8 cellular contexts compared by ENCODE assay signal in genomic region chr1:41783189-41783639, GRCh38.
DNase-seq lines count a peak whose midpoint lies in the region; ATAC-seq and TF ChIP-seq lines count a peak whose summit lies in the region.

No MANE protein-coding gene starts in this region.

- ATAC-seq in PC-3 = peak; percentile 96
- ATAC-seq in HG03095 (IDR thresholded peaks at IDR 0.05; ENCODE audit: unreplicated experiment) = no peak

- H3K79me2 ChIP-seq in PC-3 (ENCODE audit: low read length) (no peaks in the 10 kb centered on the region), trophoblast cell (ENCODE audit: control insufficient read depth, insufficient read depth, low read length, poor library complexity) (no peaks in the 10 kb centered on the region)

- H2BK5ac ChIP-seq in trophoblast cell (ENCODE audit: low read depth, low read length, poor library complexity) = no peak overlapping the region

- no CpG with 5 or more reads among the region's 11 CpGs for WGBS in trophoblast cell (ENCODE audit: extremely low coverage, insufficient coverage, insufficient read length)

- BruUV-seq in PC-3 (replicated peaks; lab: Mats Ljungman, UMichigan) = no TSS peak

- no peaks in the 10 kb centered on the region for H4K20me1 ChIP-seq in PC-3 (ENCODE audit: low read length)

- H3K27me3 ChIP-seq in PC-3 (ENCODE audit: low read length) (no peaks in the 10 kb centered on the region), skeletal muscle satellite cell (ENCODE audit: control insufficient read depth, insufficient read depth, low read length) (no peaks in the 10 kb centered on the region), trophoblast cell (ENCODE audit: insufficient read depth, low read length) (no peaks in the 10 kb centered on the region)

- POLR2A ChIA-PET in PC-3 (lab: Charles Lee; ENCODE audit: unreplicated experiment) = no interaction called here

- no peak overlapping the region for H4K8ac ChIP-seq in trophoblast cell (ENCODE audit: low read depth, low read length)

- H2BK12ac ChIP-seq in trophoblast cell (ENCODE audit: low read length) = no peak overlapping the region

- H3K23ac ChIP-seq in trophoblast cell (ENCODE audit: low read length) = no peak overlapping the region

- no peak overlapping the region for H4K12ac ChIP-seq in trophoblast cell (ENCODE audit: low read depth, low read length)

- no peaks in the 10 kb centered on the region for H3K36me3 ChIP-seq in PC-3 (ENCODE audit: low read depth, low read length)
- no peaks in the 10 kb centered on the region for H3K36me3 ChIP-seq in skeletal muscle satellite cell (ENCODE audit: insufficient read depth, low read length)
- H3K36me3 ChIP-seq in trophoblast cell (ENCODE audit: control insufficient read depth in 1 of 2, insufficient read depth in 2 of 2, low read length in 2 of 2) = no peaks in the 10 kb centered on the region

- H3K4me3 ChIP-seq in PC-3 (ENCODE audit: low read length) = peak overlapping the region; percentile 46
- no peak overlapping the region for H3K4me3 ChIP-seq in epithelial cell of esophagus (ENCODE audit: low read length)
- H3K4me3 ChIP-seq in skeletal muscle satellite cell (ENCODE audit: low read length) = peak overlapping the region; percentile 51
- no peak overlapping the region for H3K4me3 ChIP-seq in trophoblast cell (ENCODE audit: low read depth, low read length)

- DNase-seq in GM04503 (ENCODE audit: low read depth) = peak; percentile 63
- peak; percentile 97 for DNase-seq in PC-3
- DNase-seq in epithelial cell of esophagus (ENCODE audit: low read depth) = peak; percentile 93
- no peak for DNase-seq in mucosa of gallbladder (ENCODE audit: low spot score)
- DNase-seq in NCI-H446 treated with DMSO at 0.1 percent for 48 hours (lab: John Stamatoyannopoulos, UW) = no peak
- no peak for DNase-seq in trophoblast cell

- H2BK120ac ChIP-seq in trophoblast cell (ENCODE audit: insufficient read depth, low read length, poor library complexity) = no peak overlapping the region

- no peaks in the 10 kb centered on the region for H3F3A ChIP-seq in PC-3 (ENCODE audit: low read length, unreplicated experiment)

- H3K18ac ChIP-seq in trophoblast cell (ENCODE audit: low read length) = no peak overlapping the region

- no peak overlapping the region for H4K91ac ChIP-seq in trophoblast cell (ENCODE audit: low read depth, low read length)

- no peak overlapping the region for H2AK5ac ChIP-seq in trophoblast cell (ENCODE audit: low read length)

- H3K27ac ChIP-seq in PC-3 (ENCODE audit: low read length) = peak overlapping the region; percentile 65
- H3K27ac ChIP-seq in trophoblast cell (ENCODE audit: low read depth, low read length) = no peak overlapping the region

- H3K9me2 ChIP-seq in PC-3 (replicated peaks; ENCODE audit: low read length) = no peaks in the 10 kb centered on the region

- H3K9me3 ChIP-seq in PC-3 (ENCODE audit: low read length) (no peaks in the 10 kb centered on the region), skeletal muscle satellite cell (replicated peaks; ENCODE audit: low read length) (no peaks in the 10 kb centered on the region), trophoblast cell (ENCODE audit: insufficient read depth, low read depth, low read length) (no peaks in the 10 kb centered on the region)

- H3K9ac ChIP-seq in PC-3 (ENCODE audit: low read length) (no peak overlapping the region; the same call in 1 of the 2 replicates), skeletal muscle satellite cell (ENCODE audit: low read depth, low read length) (peak overlapping the region; percentile 47), trophoblast cell (ENCODE audit: low read length) (no peak overlapping the region)

- H2AFZ ChIP-seq in PC-3 (ENCODE audit: low read length) (peak overlapping the region; percentile 63), trophoblast cell (ENCODE audit: insufficient read depth, low read length, poor library complexity) (no peak overlapping the region)

- intact Hi-C loops in PC-3 (cut with micrococcal nuclease) = loop anchor here (1.0 to 5.0 kb wide), 3 partner anchors 10 to 206 kb away; no protein-coding TSS in a partner anchor

- H3K14ac ChIP-seq in trophoblast cell (ENCODE audit: low read length) = no peak overlapping the region

- H3K4me1 ChIP-seq in PC-3 (ENCODE audit: insufficient read depth, low read length) = peaks cover 27% of the 10 kb centered on the region
- H3K4me1 ChIP-seq in skeletal muscle satellite cell (ENCODE audit: control insufficient read depth, insufficient read depth, low read length) = peaks cover 13% of the 10 kb centered on the region
- H3K4me1 ChIP-seq in trophoblast cell (ENCODE audit: control insufficient read depth in 1 of 2, insufficient read depth in 2 of 2, low read length in 2 of 2) = no peaks in the 10 kb centered on the region

- H3K4me2 ChIP-seq in PC-3 (ENCODE audit: low read length) (peak overlapping the region; percentile 81), skeletal muscle satellite cell (ENCODE audit: low read length) (peak overlapping the region; percentile 75), trophoblast cell (ENCODE audit: low read length) (no peak overlapping the region)

- TF ChIP-seq CTCF in PC-3 (conservative IDR thresholded peaks at IDR 0.05; ENCODE audit: low read depth, low read length) (no peak), epithelial cell of esophagus (IDR thresholded peaks at IDR 0.05; ENCODE audit: insufficient read depth, low read depth, low read length, missing control alignments) (no peak)

- H3K79me1 ChIP-seq in trophoblast cell (ENCODE audit: low read length) = no peaks in the 10 kb centered on the region

- CTCF ChIA-PET in PC-3 (lab: Charles Lee) = no interaction called here

- H3K4ac ChIP-seq in trophoblast cell (ENCODE audit: low read depth, low read length) = no peak overlapping the region

Comparison
In these comparisons a context has a peak if more than half of its experiments do, and no peak if none do; other contexts are left out.
1. DNase-seq: peak in GM04503 (single experiment), PC-3 (single experiment) and epithelial cell of esophagus (single experiment); none in mucosa of gallbladder (single experiment), NCI-H446 treated with DMSO at 0.1 percent for 48 hours (single experiment) and trophoblast cell (0 of 2).
2. H3K4me3 ChIP-seq: peak in PC-3 (single experiment) and skeletal muscle satellite cell (single experiment); none in epithelial cell of esophagus (single experiment) and trophoblast cell (single experiment).